35 cellular contexts compared by ENCODE assay signal in genomic region chr12:70117670-70118069, GRCh38.
"Had no signal": no experiment of that assay in that cellular context is flagged by ENCODE, and none has a peak within 500 bp of the region (broad histone marks: within the 10 kb centered on the region; RNA-seq: fewer than 3 reads in every experiment).

No MANE protein-coding gene starts in this region.

- H3K4me3 ChIP-seq: MG63 had no signal

- H3K27ac ChIP-seq: KMS-11 had no signal

- DNase-seq: Karpas-422, Kasumi-1, MG63, MM.1S, MV-4-11, NCI-H1048, NCI-H1092, NCI-H1092 treated with DMSO at 0.1 percent for 48 hours, NCI-H1105, NCI-H1105 treated with DMSO at 0.1 percent for 48 hours, NCI-H1417, NCI-H1417 treated with DMSO at 0.1 percent for 48 hours, NCI-H1436, NCI-H1436 treated with DMSO at 0.1 percent for 48 hours, NCI-H146, NCI-H1694, NCI-H1694 treated with DMSO at 0.1 percent for 48 hours, NCI-H187, NCI-H187 treated with DMSO at 0.1 percent for 48 hours, NCI-H1930, NCI-H2029, NCI-H2029 treated with DMSO at 0.1 percent for 48 hours, NCI-H2081, NCI-H2081 treated with DMSO at 0.1 percent for 48 hours, NCI-H2107, NCI-H2171, NCI-H2171 treated with DMSO at 0.1 percent for 48 hours, NCI-H2227 treated with DMSO at 0.1 percent for 48 hours, NCI-H226, NCI-H345, NCI-H446, NCI-H446 treated with DMSO at 0.1 percent for 48 hours, NCI-H510A, NCI-H510A treated with DMSO at 0.1 percent for 48 hours had no signal

- H3K27me3 ChIP-seq: MG63 had no signal

- H3K9me3 ChIP-seq: MG63 had no signal

- H3K36me3 ChIP-seq: MG63 had no signal
